In genomic region chr18:8760984-8761383, GRCh38 we compare ENCODE assay signal across 23 cellular contexts. TPM values are rescaled to one million over a fixed set of nuclear protein-coding genes. Genes with fewer than 3 reads are reported as not detected.
DNase-seq lines count a peak whose midpoint lies in the region; ATAC-seq, FAIRE-seq and TF ChIP-seq lines count a peak whose summit lies in the region.
"Had no signal": no experiment of that assay in that cellular context is flagged by ENCODE, and none has a peak within 500 bp of the region (broad histone marks: within the 10 kb centered on the region; RNA-seq: fewer than 3 reads in every experiment).

No MANE protein-coding gene starts in this region.

- BruUV-seq in K562 (replicated peaks; lab: Mats Ljungman, UMichigan) = no TSS peak

- 28% methylated on average over 2 of the region's 2 CpGs for WGBS in K562 (ENCODE audit: insufficient coverage, low coverage, missing lambda C conversion rate)
- 56 to 80% methylated on average over 2 of the region's 2 CpGs for WGBS in sigmoid colon, 2 donors

- FAIRE-seq in K562 (lab: Jason Lieb, UNC) = no peak
- FAIRE-seq: A204.1, D721Med, G401.6, GM12891, GM19239 had no signal

- no peaks in the 10 kb centered on the region for H3K9me1 ChIP-seq in K562 (ENCODE audit: control insufficient read depth, insufficient read depth, low read length)

- TF ChIP-seq CTCF in K562 (IDR thresholded peaks at IDR 0.05 in 2 of 3, conservative IDR thresholded peaks at IDR 0.05 in 1 of 3; ENCODE audit: insufficient read depth in 2 of 3, low read depth in 1 of 3, low read length in 3 of 3) (no peak), mucosa of descending colon (IDR thresholded peaks at IDR 0.05) (no peak), sigmoid colon (IDR thresholded peaks at IDR 0.05) (no peak), uterus (IDR thresholded peaks at IDR 0.05) (no peak)

- H3K4me3 ChIP-seq in K562 (no peak overlapping the region), mucosa of descending colon (no peak overlapping the region), sigmoid colon (no peak overlapping the region), uterus (no peak overlapping the region)

- H3K27ac ChIP-seq in K562 (ENCODE audit: extremely low read depth, low read depth, low read length) (no peak overlapping the region), sigmoid colon (peak overlapping the region in 3 of 4 donors; percentile 75 to 85 (median 82)), uterus (no peak overlapping the region)
- H3K27ac ChIP-seq: BLaER1 treated with 17β-estradiol and CSF1 and Interleukin-3, amounts not matched to agents 10 nM and 100 nM; C4-2B had no signal

- POLR2A ChIA-PET in K562 (lab: Yijun Ruan, JAX) = no interaction called here

- no peak overlapping the region for H3K4me2 ChIP-seq in K562 (ENCODE audit: insufficient read depth, low read length)

- H3K36me3 ChIP-seq in K562 (ENCODE audit: control insufficient read depth, insufficient read depth, low read length) (no peaks in the 10 kb centered on the region), mucosa of descending colon (ENCODE audit: low read depth) (no peaks in the 10 kb centered on the region), sigmoid colon (peaks cover 0 to 16% (median 0%) of the 10 kb centered on the region in 4 donors), uterus (no peaks in the 10 kb centered on the region)
- H3K36me3 ChIP-seq: BE2C had no signal

- TF ChIP-seq EP300 in K562 (IDR thresholded peaks at IDR 0.05; ENCODE audit: low read length) (no peak), sigmoid colon (IDR thresholded peaks at IDR 0.05) (peak; percentile 25 to 87 (median 49))

- TF ChIP-seq RAD21 in K562 (CRISPR knock-in tag; conservative IDR thresholded peaks at IDR 0.05 in 1 of 2, IDR thresholded peaks at IDR 0.05 in 1 of 2) = no peak

- in situ Hi-C loops in K562 (cut with MboI) = no loop called here

- ATAC-seq in K562 = no peak
- ATAC-seq in mucosa of descending colon = peak; percentile 21
- ATAC-seq in HG03045 (IDR thresholded peaks at IDR 0.05; ENCODE audit: unreplicated experiment) = no peak
- ATAC-seq: CD8-positive, alpha-beta T cell had no signal

- H3K4me1 ChIP-seq in K562 (replicated peaks in 1 of 2; ENCODE audit: control insufficient read depth in 2 of 2, insufficient read depth in 2 of 2, low read length in 2 of 2) = no peaks in the 10 kb centered on the region; a peak in 1 of 5 replicates
- H3K4me1 ChIP-seq in mucosa of descending colon (ENCODE audit: low read depth) = peaks cover 12% of the 10 kb centered on the region
- peaks cover 0 to 87% (median 61%) of the 10 kb centered on the region in 4 donors for H3K4me1 ChIP-seq in sigmoid colon
- no peaks in the 10 kb centered on the region for H3K4me1 ChIP-seq in uterus
- H3K4me1 ChIP-seq: Caco-2 had no signal

- H3K27me3 ChIP-seq in K562 (ENCODE audit: control insufficient read depth in 2 of 2, insufficient read depth in 2 of 2, low read length in 2 of 2) (peaks cover 0 to 6% of the 10 kb centered on the region in 2 experiments; a peak in 4 of 5 replicates), sigmoid colon (no peaks in the 10 kb centered on the region), uterus (no peaks in the 10 kb centered on the region)
- H3K27me3 ChIP-seq: BE2C; BLaER1 treated with 17β-estradiol and CSF1 and Interleukin-3, amounts not matched to agents 10 nM and 100 nM had no signal

- DNase-seq in K562 (ENCODE audit: extremely low read depth in 1 of 4, low spot score in 3 of 4) (no peak), mucosa of descending colon (no peak), sigmoid colon (no peak), uterus (no peak), NCI-H2227 treated with DMSO at 0.1 percent for 48 hours (lab: John Stamatoyannopoulos, UW) (no peak), NK-92 (lab: John Stamatoyannopoulos, UW; ENCODE audit: unreplicated experiment) (no peak)
- DNase-seq: 8988T; ACHN; BE2C; Caco-2; Calu3; CD4-positive, alpha-beta T cell; CD8-positive, alpha-beta T cell; DMS79 treated with DMSO at 0.1 percent for 48 hours; GF-D8 had no signal

- H3K9me3 ChIP-seq in K562 (replicated peaks; ENCODE audit: control insufficient read depth, insufficient read depth, low read depth, low read length) (peaks cover 6% of the 10 kb centered on the region; the same call in 1 of the 2 replicates), mucosa of descending colon (no peaks in the 10 kb centered on the region), sigmoid colon (no peaks in the 10 kb centered on the region), uterus (no peaks in the 10 kb centered on the region)
- H3K9me3 ChIP-seq: BE2C had no signal

- no peak overlapping the region for H3K9ac ChIP-seq in K562 (ENCODE audit: insufficient read depth in 1 of 2, low read depth in 2 of 2, low read length in 2 of 2)
- H3K9ac ChIP-seq: BLaER1 treated with 17β-estradiol and CSF1 and Interleukin-3, amounts not matched to agents 10 nM and 100 nM had no signal

- CTCF ChIA-PET in K562 (lab: Yijun Ruan, JAX; ENCODE audit: low intra/inter-chr PET ratio) = no interaction called here

- H3K79me2 ChIP-seq in K562 (ENCODE audit: control insufficient read depth, insufficient read depth, low read length) = no peaks in the 10 kb centered on the region

- H4K20me1 ChIP-seq in K562 (replicated peaks; ENCODE audit: control insufficient read depth, insufficient read depth, low read length) = no peaks in the 10 kb centered on the region

- intact Hi-C loops in K562 (cut with micrococcal nuclease) = no loop called here
- intact Hi-C loops in mucosa of descending colon (cut with DNase I, micrococcal nuclease) = no loop called here
- intact Hi-C loops in sigmoid colon (cut with DNase I) = no loop called here
- intact Hi-C loops in uterus (cut with DNase I; ENCODE audit: low total_unique reads) = no loop called here

- no peak overlapping the region for H2AFZ ChIP-seq in K562 (ENCODE audit: low read depth, low read length)

- no peak for TF ChIP-seq POLR2A in K562 (conservative IDR thresholded peaks at IDR 0.05)
- TF ChIP-seq POLR2A in sigmoid colon (IDR thresholded peaks at IDR 0.05) = no peak
- TF ChIP-seq POLR2A in uterus (IDR thresholded peaks at IDR 0.05) = no peak

TF ChIP-seq in K562, 482 proteins besides CTCF, POLR2A, EP300 and RAD21:
- TF ChIP-seq ELF1 (tag; IDR thresholded peaks at IDR 0.05) (no peak), MEIS2 (IDR thresholded peaks at IDR 0.05; ENCODE audit: partially characterized antibody) (peak; percentile 25), ZNF644 (tag; IDR thresholded peaks at IDR 0.05; ENCODE audit: low read depth) (no peak), HMG20B (CRISPR knock-in tag; IDR thresholded peaks at IDR 0.05) (no peak)

RNA-seq across cellular contexts. Expression of gene MTCL1, which starts 55.6 kb away (rescaled TPM):
- 26.9 and 56.2 TPM in 2 replicates for total RNA-seq in K562 (2011; cell fraction: chromatin; rRNA removed; ENCODE audit: low replicate concordance)
- total RNA-seq in K562 (2011; cell fraction: nucleolus; rRNA removed) = 10.2 and 11.4 TPM in 2 replicates
- 21.6 and 32.3 TPM in 2 replicates for total RNA-seq in K562 (2011; cell fraction: nucleoplasm; rRNA removed)
- total RNA-seq in K562 (2014; rRNA removed) = 3.7 and 4.6 TPM in 2 replicates
- 6.8 and 7.4 TPM in 2 replicates for total RNA-seq in K562 (2014; rRNA removed; fragmentation: Illumina TruSeq; extraction: Trizol)
- 3.7 and 4.9 TPM in 2 replicates for total RNA-seq in K562 (2015; rRNA removed; fragmentation: Illumina TruSeq; extraction: Trizol)
- total RNA-seq in K562 (2021) = 5.4 and 5.9 TPM in 2 replicates
- 6.5 and 16.6 TPM in 2 replicates for polyA plus RNA-seq in K562 (2011; rRNA removed)
- polyA plus RNA-seq in K562 (2011; cell fraction: cytosol; rRNA removed) = 3.4 and 9.5 TPM in 2 replicates
- polyA plus RNA-seq in K562 (2011; cell fraction: nucleus; rRNA removed) = 20.4 and 52.0 TPM in 2 replicates
- 4.6 and 4.8 TPM in 2 replicates for polyA plus RNA-seq in K562 (2012)
- 4.5 and 5.0 TPM in 2 replicates for polyA plus RNA-seq in K562 (2014; fragmentation: Illumina TruSeq; extraction: Trizol)
- polyA plus RNA-seq in K562 (2014; fragmentation: Nextera tagmentation; extraction: Ambion mirVana) = under 1 TPM; 0.21 to 0.38 TPM
- 3.0 and 5.5 TPM in 2 replicates for polyA plus RNA-seq in K562 (2014; rRNA removed)
- 21.5 and 39.2 TPM in 2 replicates for polyA minus RNA-seq in K562 (2011; rRNA and poly(A)+ RNA removed)
- polyA minus RNA-seq in K562 (2011; cell fraction: cytosol; rRNA and poly(A)+ RNA removed) = 3.7 and 16.8 TPM in 2 replicates
- 14.9 and 54.1 TPM in 2 replicates for polyA minus RNA-seq in K562 (2011; cell fraction: nucleus; rRNA and poly(A)+ RNA removed)
- 100 to 1,000 TPM in 1 of 3 donors, 10 to 100 TPM in 1, 1 to 10 TPM in 1; 4.1 to 141 (median 15.4) TPM for total RNA-seq in mucosa of descending colon
- 100 to 1,000 TPM in 1 of 4 donors, 10 to 100 TPM in 3; 58.5 to 133 (median 88.5) TPM for total RNA-seq in sigmoid colon
- polyA plus RNA-seq in sigmoid colon = 1 to 10 TPM in 2 of 3 donors, under 1 TPM in 1; 0.69 to 9.1 (median 1.8) TPM
- 10 to 100 TPM in 2 of 4 donors, 1 to 10 TPM in 1, not detected in 1; 8.8 to 25.9 (median 11.0) TPM for total RNA-seq in uterus

Comparison
In these comparisons a context has a peak if more than half of its experiments do, and no peak if none do; other contexts are left out.
1. H3K27ac ChIP-seq: peak in sigmoid colon (3 of 4); none in K562 (single experiment) and uterus (0 of 2).